1 cellular context compared by ENCODE assay signal in genomic region chr10:86538547-86538946, GRCh38.
A peak's percentile ranks its signal among the peaks of the same experiment; 100 is the strongest.
TF ChIP-seq lines count a peak whose summit lies in the region.

No MANE protein-coding gene starts in this region.

TF ChIP-seq in GM12878, 131 proteins besides CTCF, POLR2A, EP300 and RAD21 (continued from another document):
- peak; percentile 76 for TF ChIP-seq ZBTB40 (IDR thresholded peaks at IDR 0.05; ENCODE audit: borderline replicate concordance)
- TF ChIP-seq BHLHE40 (IDR thresholded peaks at IDR 0.05; ENCODE audit: borderline replicate concordance in 1 of 2, low read depth in 2 of 2, low read length in 1 of 2): no peak
